ENCODE assay signal across 8 cellular contexts in genomic region chr4:103934178-103934789, GRCh38.
DNase-seq lines count a peak whose midpoint lies in the region; ATAC-seq and TF ChIP-seq lines count a peak whose summit lies in the region.

No MANE protein-coding gene starts in this region.

- TF ChIP-seq CTCF in WERI-Rb-1 (IDR thresholded peaks at IDR 0.05; ENCODE audit: low read depth, low read length) (0 out of 2 replicates have a peak, but pooled peaks have one; percentile 25), hepatocyte (IDR thresholded peaks at IDR 0.05; ENCODE audit: poor library complexity) (peak; percentile 80), transverse colon (IDR thresholded peaks at IDR 0.05) (peak; percentile 45 to 73 (median 68))

- H3K9me3 ChIP-seq in WERI-Rb-1 (ENCODE audit: severe bottlenecking) (peaks cover 2% of the 10 kb centered on the region), hepatocyte (ENCODE audit: low read depth) (no peaks in the 10 kb centered on the region), transverse colon (no peaks in the 10 kb centered on the region)

- H2AFZ ChIP-seq in hepatocyte: no peak overlapping the region

- ATAC-seq in GM18502 (IDR thresholded peaks at IDR 0.05; ENCODE audit: poor library complexity, unreplicated experiment) (peak; percentile 86), HG02759 (IDR thresholded peaks at IDR 0.05; ENCODE audit: unreplicated experiment) (peak; percentile 83)

- no peak for TF ChIP-seq POLR2A in transverse colon (IDR thresholded peaks at IDR 0.05)

- no peak for TF ChIP-seq EP300 in transverse colon (IDR thresholded peaks at IDR 0.05; ENCODE audit: low read depth)

- no peaks in the 10 kb centered on the region for H3K4me1 ChIP-seq in hepatocyte (ENCODE audit: insufficient read depth)
- no peaks in the 10 kb centered on the region for H3K4me1 ChIP-seq in transverse colon

- H3K36me3 ChIP-seq in WERI-Rb-1: no peaks in the 10 kb centered on the region
- no peaks in the 10 kb centered on the region for H3K36me3 ChIP-seq in hepatocyte (replicated peaks; ENCODE audit: insufficient read depth, low read depth)
- H3K36me3 ChIP-seq in transverse colon: no peaks in the 10 kb centered on the region

- WGBS in hepatocyte (ENCODE audit: low lambda C conversion rate, missing lambda C conversion rate): 37% methylated on average over 2 of the region's 2 CpGs
- 31 to 39% methylated on average over 2 of the region's 2 CpGs for WGBS in transverse colon (ENCODE audit: low coverage in 1 of 2), 2 donors

- no peaks in the 10 kb centered on the region for H3K79me2 ChIP-seq in hepatocyte

- no peak overlapping the region for H3K4me3 ChIP-seq in WERI-Rb-1 (ENCODE audit: low read depth, low read length)
- H3K4me3 ChIP-seq in hepatocyte: no peak overlapping the region
- no peak overlapping the region for H3K4me3 ChIP-seq in transverse colon

- no peaks in the 10 kb centered on the region for H3K9me2 ChIP-seq in hepatocyte (replicated peaks; ENCODE audit: insufficient read depth)

- peak; percentile 57 for DNase-seq in CD1c-positive myeloid dendritic cell (ENCODE audit: extremely low spot score)
- DNase-seq in NCI-H1105 treated with DMSO at 0.1 percent for 48 hours (lab: John Stamatoyannopoulos, UW): peak; percentile 33
- no peak for DNase-seq in WERI-Rb-1
- peak; percentile 78 for DNase-seq in hepatocyte (ENCODE audit: low spot score)
- DNase-seq in transverse colon: no peak
- DNase-seq in cortex of kidney (lab: John Stamatoyannopoulos, UW): no peak

- H3K27ac ChIP-seq in WERI-Rb-1: no peak overlapping the region
- no peak overlapping the region for H3K27ac ChIP-seq in hepatocyte
- no peak overlapping the region for H3K27ac ChIP-seq in transverse colon

- no peak overlapping the region for H3K4me2 ChIP-seq in hepatocyte

- intact Hi-C loops in transverse colon (cut with DNase I; ENCODE audit: low total_unique reads): no loop called here

- no peaks in the 10 kb centered on the region for H4K20me1 ChIP-seq in hepatocyte (ENCODE audit: insufficient read depth, poor library complexity, severe bottlenecking)

- in situ Hi-C loops in transverse colon (cut with MboI; ENCODE audit: low pct_ligation_motif_present in 1 of 4, low pct_unique_long_range_greater_than_20kb in 1 of 4, low sequenced_read_pairs in 3 of 4): no loop called here

- no peaks in the 10 kb centered on the region for H3K27me3 ChIP-seq in WERI-Rb-1 (ENCODE audit: insufficient read depth, low read depth, severe bottlenecking)
- H3K27me3 ChIP-seq in hepatocyte: no peaks in the 10 kb centered on the region
- no peaks in the 10 kb centered on the region for H3K27me3 ChIP-seq in transverse colon

Comparison
In these comparisons a context has a peak if more than half of its experiments do, and no peak if none do; other contexts are left out.
1. DNase-seq: peak in CD1c-positive myeloid dendritic cell (single experiment), NCI-H1105 treated with DMSO at 0.1 percent for 48 hours (single experiment) and hepatocyte (single experiment); none in WERI-Rb-1 (single experiment), transverse colon (single experiment) and cortex of kidney (single experiment).
2. CTCF ChIP-seq: peak in every context shown above with its lines; median percentile 80 in hepatocyte; 68 in transverse colon; 25 in WERI-Rb-1.